Comparison of ENCODE assay signal across 8 cellular contexts in the genomic region with DNA sequence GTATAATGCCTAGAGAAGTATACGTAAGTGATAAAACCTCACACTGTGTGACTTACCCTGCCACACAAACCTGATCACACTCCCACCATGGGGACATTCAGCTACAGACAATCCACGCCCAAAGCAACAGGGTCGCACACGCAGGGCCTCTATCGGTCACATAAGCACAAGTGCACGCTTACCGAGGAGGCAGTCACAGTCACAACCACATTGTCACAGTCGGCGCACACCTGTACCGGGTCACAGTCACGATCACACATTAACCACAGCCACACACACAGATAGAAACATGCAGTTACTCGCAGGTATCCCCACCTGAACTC. TPM values are rescaled to one million over a fixed set of nuclear protein-coding genes. Genes with fewer than 3 reads are reported as not detected.
DNase-seq lines count a peak whose midpoint lies in the region; ATAC-seq and TF ChIP-seq lines count a peak whose summit lies in the region.

No MANE protein-coding gene starts in this region.

- H3K27me3 Mint-ChIP-seq in brain: peaks cover 10% of the 10 kb centered on the region

- peak overlapping the region; percentile 83 for H3K4me3 ChIP-seq in AG09309 (ENCODE audit: control insufficient read depth, low read depth, low read length)

- peaks cover 42 to 85% (median 61%) of the 10 kb centered on the region in 5 experiments for H3K9me3 Mint-ChIP-seq in brain

- peaks cover 43% of the 10 kb centered on the region for H3K4me1 Mint-ChIP-seq in brain

- peak; percentile 35 for ATAC-seq in GM18498 (IDR thresholded peaks at IDR 0.05; ENCODE audit: unreplicated experiment)
- ATAC-seq in HG03095 (IDR thresholded peaks at IDR 0.05; ENCODE audit: unreplicated experiment): peak; percentile 19

- TF ChIP-seq CTCF in AG09309 (IDR thresholded peaks at IDR 0.05; ENCODE audit: control insufficient read depth, insufficient read depth, low read depth, low read length, missing control alignments) (no peak), brain (conservative IDR thresholded peaks at IDR 0.05) (no peak)

- peak overlapping the region; percentile 100 for H3K27ac Mint-ChIP-seq in brain

- DNase-seq in AG09309 (ENCODE audit: low read depth): no peak
- DNase-seq in OCI-M2 (lab: John Stamatoyannopoulos, UW; ENCODE audit: unreplicated experiment): peak; percentile 93
- DNase-seq in left kidney (ENCODE audit: low read depth, low spot score): peak; percentile 66
- DNase-seq in stimulated activated CD8-positive, alpha-beta memory T cell treated with anti-CD3 and anti-CD28 coated beads, Interleukin-7, amount 100 ng/mL, for 48 hours (ENCODE audit: extremely low read depth in 1 of 2, low read depth in 1 of 2): peak; percentile 4 to 29
- no peak for DNase-seq in dedifferentiated amniotic fluid mesenchymal stem cell (ENCODE audit: extremely low spot score)

- H3K4me3 Mint-ChIP-seq in brain: peak overlapping the region; percentile 95 to 100 (median 98)

- H3K36me3 Mint-ChIP-seq in brain: peaks cover 68% of the 10 kb centered on the region

RNA-seq across cellular contexts. Expression of gene ZNF566, which starts 0.6 kb away (rescaled TPM):
- polyA plus RNA-seq in brain (ENCODE audit: insufficient read depth, low read depth, low replicate concordance): 3.1 TPM

RNA-seq across cellular contexts. Expression of gene ZNF260, which starts 39.3 kb away (rescaled TPM):
- 3.6 TPM for polyA plus RNA-seq in brain (ENCODE audit: insufficient read depth, low read depth, low replicate concordance)

Comparison
In these comparisons a context has a peak if more than half of its experiments do, and no peak if none do; other contexts are left out.
1. DNase-seq: peak in OCI-M2 (single experiment), left kidney (single experiment) and stimulated activated CD8-positive, alpha-beta memory T cell treated with anti-CD3 and anti-CD28 coated beads, Interleukin-7, amount 100 ng/mL, for 48 hours (2 of 2); none in AG09309 (single experiment) and dedifferentiated amniotic fluid mesenchymal stem cell (single experiment).